9 cellular contexts compared by ENCODE assay signal in the genomic region with DNA sequence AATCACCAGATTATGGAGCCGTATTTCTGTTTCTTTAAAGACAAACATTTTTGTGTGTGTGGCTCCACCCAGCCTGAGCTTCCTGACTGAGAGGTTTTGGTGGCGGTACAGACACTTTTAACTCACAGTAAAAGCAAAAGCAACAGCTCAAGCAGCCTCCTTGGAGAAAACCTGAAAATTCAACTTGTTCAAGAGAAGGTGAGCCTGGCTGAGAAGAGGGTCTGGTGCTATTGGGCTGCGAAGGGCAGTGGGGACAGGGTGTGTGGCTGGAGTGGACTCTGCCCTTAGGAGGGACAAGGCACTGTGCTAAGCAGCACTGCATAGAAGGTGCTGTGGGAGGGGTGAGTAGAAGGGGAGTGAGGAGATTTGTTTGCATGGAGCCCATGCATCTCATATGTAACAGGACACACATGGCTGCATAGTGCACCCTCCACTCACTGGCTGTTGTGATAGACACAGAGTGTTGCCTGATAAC. TPM values are rescaled to one million over a fixed set of nuclear protein-coding genes. Genes with fewer than 3 reads are reported as not detected.
DNase-seq lines count a peak whose midpoint lies in the region; ATAC-seq and TF ChIP-seq lines count a peak whose summit lies in the region.
"Had no signal": no experiment of that assay in that cellular context is flagged by ENCODE, and none has a peak within 500 bp of the region (broad histone marks: within the 10 kb centered on the region; RNA-seq: fewer than 3 reads in every experiment).

A gene (plus strand): TSS at position 125 of the 475 bp plus-strand sequence. CDS start 5,103 bp downstream, outside the sequence.

- H3K27me3 ChIP-seq in psoas muscle (ENCODE audit: insufficient read depth in 3 of 3, low read length in 2 of 3) (no peaks in the 10 kb centered on the region), PC-3 (ENCODE audit: low read length) (peaks cover 92% of the 10 kb centered on the region), mesendoderm (ENCODE audit: insufficient read depth, low read length, poor library complexity) (no peaks in the 10 kb centered on the region)

- H3K9me3 ChIP-seq in psoas muscle: no peaks in the 10 kb centered on the region
- no peaks in the 10 kb centered on the region for H3K9me3 ChIP-seq in PC-3 (ENCODE audit: low read length)

- H4K20me1 ChIP-seq in PC-3 (ENCODE audit: low read length): no peaks in the 10 kb centered on the region

- peak within 1 kb of the TSS; percentile 98 for H3K4me3 Mint-ChIP-seq in T-helper 2 cell treated with Interferon-gamma antibody and Interleukin-4, amounts not matched to agents 5 μg/mL and 100 μg/mL, for 36 hours
- H3K4me3 Mint-ChIP-seq in HFFc6: no peak within 1 kb of the TSS

- no TSS peak for BruUV-seq in PC-3 (replicated peaks; lab: Mats Ljungman, UMichigan)

- H3K36me3 Mint-ChIP-seq in T-helper 2 cell treated with Interferon-gamma antibody and Interleukin-4, amounts not matched to agents 5 μg/mL and 100 μg/mL, for 36 hours (ENCODE audit: low read depth): peaks cover 61% of the 10 kb centered on the region
- no peaks in the 10 kb centered on the region for H3K36me3 Mint-ChIP-seq in HFFc6 (ENCODE audit: low read depth)

- H3K79me2 ChIP-seq in PC-3 (ENCODE audit: low read length): no peaks in the 10 kb centered on the region
- no peaks in the 10 kb centered on the region for H3K79me2 ChIP-seq in mesendoderm (ENCODE audit: control insufficient read depth, insufficient read depth, low read length)

- no peaks in the 10 kb centered on the region for H3K79me1 ChIP-seq in mesendoderm (ENCODE audit: low read length)

- no peak within 1 kb of the TSS for H3K9ac ChIP-seq in PC-3 (ENCODE audit: low read length)
- no peak within 1 kb of the TSS for H3K9ac ChIP-seq in mesendoderm (ENCODE audit: low read length)

- peak; percentile 50 for DNase-seq in T-helper 2 cell treated with Interferon-gamma antibody and Interleukin-4, amounts not matched to agents 5 μg/mL and 100 μg/mL, for 36 hours (ENCODE audit: low spot score)
- no peak for DNase-seq in coronary artery (ENCODE audit: low spot score)
- DNase-seq in psoas muscle: no peak
- no peak for DNase-seq in PC-3
- DNase-seq in HFFc6: no peak
- DNase-seq in mesendoderm: no peak
- no peak for DNase-seq in RPMI8226
- DNase-seq: IMR-90 had no signal

- H3K4me1 Mint-ChIP-seq in T-helper 2 cell treated with Interferon-gamma antibody and Interleukin-4, amounts not matched to agents 5 μg/mL and 100 μg/mL, for 36 hours (ENCODE audit: low read depth): peaks cover 32% of the 10 kb centered on the region
- H3K4me1 Mint-ChIP-seq in HFFc6 (ENCODE audit: low read depth): no peaks in the 10 kb centered on the region

- no peak within 1 kb of the TSS for H4K8ac ChIP-seq in mesendoderm (ENCODE audit: low read depth, low read length)

- no peaks in the 10 kb centered on the region for H3F3A ChIP-seq in PC-3 (ENCODE audit: low read length, unreplicated experiment)

- no peaks in the 10 kb centered on the region for H3K27me3 Mint-ChIP-seq in T-helper 2 cell treated with Interferon-gamma antibody and Interleukin-4, amounts not matched to agents 5 μg/mL and 100 μg/mL, for 36 hours (ENCODE audit: low read depth)
- no peaks in the 10 kb centered on the region for H3K27me3 Mint-ChIP-seq in HFFc6 (ENCODE audit: insufficient read depth)

- ATAC-seq in GM21423 (IDR thresholded peaks at IDR 0.05; ENCODE audit: unreplicated experiment): peak; percentile 69
- ATAC-seq in psoas muscle: peak in 1 of 4 donors; percentile 37
- ATAC-seq in PC-3: no peak

- no peak within 1 kb of the TSS for H2BK120ac ChIP-seq in mesendoderm (ENCODE audit: low read depth, low read length)

- no peaks in the 10 kb centered on the region for H3K36me3 ChIP-seq in psoas muscle (ENCODE audit: insufficient read depth in 1 of 2, low read depth in 1 of 2)
- no peaks in the 10 kb centered on the region for H3K36me3 ChIP-seq in PC-3 (ENCODE audit: low read depth, low read length)
- no peaks in the 10 kb centered on the region for H3K36me3 ChIP-seq in mesendoderm (ENCODE audit: control insufficient read depth, insufficient read depth, low read length)

- CTCF ChIA-PET in PC-3 (lab: Charles Lee): no interaction called here

- no peak within 1 kb of the TSS for H2BK5ac ChIP-seq in mesendoderm (ENCODE audit: low read length)

- H2BK15ac ChIP-seq in mesendoderm (replicated peaks; ENCODE audit: low read depth): no peak within 1 kb of the TSS

- POLR2A ChIA-PET in PC-3 (lab: Charles Lee; ENCODE audit: unreplicated experiment): no interaction called here

- no peak within 1 kb of the TSS for H3K18ac ChIP-seq in mesendoderm (ENCODE audit: low read length)

- H3K23ac ChIP-seq in mesendoderm (ENCODE audit: low read length): no peak within 1 kb of the TSS

- intact Hi-C loops in psoas muscle (cut with DNase I) (loop anchor here in 1 of 2 donors (1.0 to 5.0 kb wide), 2 partner anchors 64 to 113 kb away; a partner anchor contains a TSS), PC-3 (cut with micrococcal nuclease) (no loop called here)

- no peak within 1 kb of the TSS for H4K5ac ChIP-seq in mesendoderm (ENCODE audit: low read length)

- H3K9me2 ChIP-seq in PC-3 (replicated peaks; ENCODE audit: low read length): no peaks in the 10 kb centered on the region

- H3K4ac ChIP-seq in mesendoderm (ENCODE audit: low read depth, low read length): no peak within 1 kb of the TSS

- H3K27ac Mint-ChIP-seq in T-helper 2 cell treated with Interferon-gamma antibody and Interleukin-4, amounts not matched to agents 5 μg/mL and 100 μg/mL, for 36 hours: peak within 1 kb of the TSS; percentile 95
- H3K27ac Mint-ChIP-seq in HFFc6: no peak within 1 kb of the TSS

- H3K4me3 ChIP-seq in coronary artery (peak within 1 kb of the TSS; percentile 65), psoas muscle (peak within 1 kb of the TSS; percentile 61), PC-3 (ENCODE audit: low read length) (no peak within 1 kb of the TSS), mesendoderm (ENCODE audit: low read length) (no peak within 1 kb of the TSS)

- no peak within 1 kb of the TSS for H3K4me2 ChIP-seq in PC-3 (ENCODE audit: low read length)
- no peak within 1 kb of the TSS for H3K4me2 ChIP-seq in mesendoderm (ENCODE audit: low read length)

- peaks cover 18% of the 10 kb centered on the region for H3K9me3 Mint-ChIP-seq in T-helper 2 cell treated with Interferon-gamma antibody and Interleukin-4, amounts not matched to agents 5 μg/mL and 100 μg/mL, for 36 hours
- peaks cover 11% of the 10 kb centered on the region for H3K9me3 Mint-ChIP-seq in HFFc6

- no peak for TF ChIP-seq CTCF in coronary artery (IDR thresholded peaks at IDR 0.05)
- TF ChIP-seq CTCF in psoas muscle (IDR thresholded peaks at IDR 0.05): no peak
- no peak for TF ChIP-seq CTCF in PC-3 (conservative IDR thresholded peaks at IDR 0.05; ENCODE audit: low read depth, low read length)
- TF ChIP-seq CTCF in HFFc6 (IDR thresholded peaks at IDR 0.05): no peak

- H3K27ac ChIP-seq in coronary artery: peak within 1 kb of the TSS in 1 of 2 donors; percentile 68
- peak within 1 kb of the TSS; percentile 39 for H3K27ac ChIP-seq in psoas muscle
- no peak within 1 kb of the TSS for H3K27ac ChIP-seq in PC-3 (ENCODE audit: low read length)
- no peak within 1 kb of the TSS for H3K27ac ChIP-seq in mesendoderm (ENCODE audit: low read depth, low read length)

- H2AFZ ChIP-seq in PC-3 (ENCODE audit: low read length): no peak within 1 kb of the TSS

- H3K56ac ChIP-seq in mesendoderm (ENCODE audit: low read length): no peak within 1 kb of the TSS

- no peaks in the 10 kb centered on the region for H3K4me1 ChIP-seq in psoas muscle
- no peaks in the 10 kb centered on the region for H3K4me1 ChIP-seq in PC-3 (ENCODE audit: insufficient read depth, low read length)
- no peaks in the 10 kb centered on the region for H3K4me1 ChIP-seq in mesendoderm (ENCODE audit: control insufficient read depth, low read depth, low read length)

- no peak within 1 kb of the TSS for H2AK5ac ChIP-seq in mesendoderm (ENCODE audit: low read length)

- 52 to 59% (median 53%) methylated on average over 3 of the region's 3 CpGs for WGBS in psoas muscle, 3 donors
- no CpG with 5 or more reads among the region's 3 CpGs for WGBS in mesendoderm (ENCODE audit: extremely low coverage, insufficient coverage, low lambda C conversion rate)

RNA-seq across cellular contexts. Expression of the gene that starts here (rescaled TPM):
- total RNA-seq in psoas muscle (10 to 100 TPM; 10.7 to 17.7 (median 11.4) TPM), PC-3 (2014; rRNA removed) (not detected in 2 replicates)
- polyA plus RNA-seq in psoas muscle: 10 to 100 TPM; 15.0 to 23.7 (median 21.1) TPM
- total RNA-seq in HFFc6 (2021; fragmentation: NEBNext Ultra II Directional; extraction: Animal tissue kit (Norgen Biotek cat#: 25700)): not detected
- polyA plus RNA-seq in mesendoderm (2013, experiment 1 of 2): 0.04 TPM
- polyA plus RNA-seq in mesendoderm (2013, experiment 2 of 2): 0.03 TPM
- total RNA-seq: IMR-90 had no signal
- polyA plus RNA-seq: IMR-90 had no signal

Comparison
In these comparisons a context has a peak if more than half of its experiments do, and no peak if none do; other contexts are left out.
1. RNA of the gene that starts here (total RNA-seq): 10.7 to 17.7 TPM in psoas muscle; not detected in PC-3 and not detected in HFFc6; every median in the first group is over 10 times any median in the second.
2. H3K4me3 ChIP-seq: peak in coronary artery (single experiment) and psoas muscle (single experiment); none in PC-3 (single experiment) and mesendoderm (single experiment).